ENCODE assay signal across 1 cellular context in the genomic region with DNA sequence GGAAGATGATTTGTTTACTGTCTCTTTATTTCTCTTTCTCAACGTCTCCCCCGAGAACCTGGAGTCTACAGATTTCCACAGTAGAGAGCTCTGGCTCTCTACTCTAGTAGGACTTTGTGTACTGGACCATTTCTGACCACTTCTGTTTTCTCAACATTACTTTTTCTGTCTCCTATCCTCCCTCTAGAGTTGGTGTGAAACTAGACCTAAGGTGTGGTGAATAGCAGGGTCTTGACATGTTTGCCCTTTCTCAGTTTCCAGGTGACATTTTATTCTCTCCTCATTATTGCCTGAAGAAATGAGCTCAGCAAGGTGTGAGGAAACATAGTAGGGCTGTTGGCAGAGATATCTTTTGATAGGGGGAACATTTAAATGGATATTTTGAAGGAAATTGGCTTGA.
A peak's percentile ranks its signal among the peaks of the same experiment; 100 is the strongest.
TF ChIP-seq lines count a peak whose summit lies in the region.

No MANE protein-coding gene starts in this region.

TF ChIP-seq in GM12878, 131 proteins besides CTCF, POLR2A, EP300 and RAD21 (continued from another document and continues in another):
- TF ChIP-seq HCFC1 (IDR thresholded peaks at IDR 0.05; ENCODE audit: low read length) (no peak), RAD51 (IDR thresholded peaks at IDR 0.05) (no peak), KLF5 (IDR thresholded peaks at IDR 0.05; ENCODE audit: partially characterized antibody) (no peak), SUPT20H (IDR thresholded peaks at IDR 0.05; ENCODE audit: borderline replicate concordance, control insufficient read depth, low read depth, low read length) (no peak), NR2C2 (IDR thresholded peaks at IDR 0.05; ENCODE audit: borderline replicate concordance, control insufficient read depth, insufficient read length, low read depth) (no peak), SUZ12 (IDR thresholded peaks at IDR 0.05; ENCODE audit: unreplicated experiment) (no peak), PAX5 (IDR thresholded peaks at IDR 0.05; ENCODE audit: borderline replicate concordance, low read depth, low read length) (peak; percentile 70; the same call in 1 of the 2 replicates), SMARCA5 (IDR thresholded peaks at IDR 0.05) (no peak), BACH1 (IDR thresholded peaks at IDR 0.05; ENCODE audit: borderline replicate concordance) (no peak), NBN (IDR thresholded peaks at IDR 0.05) (0 out of 2 replicates have a peak, but pooled peaks have one; percentile 37), POU2F2 (IDR thresholded peaks at IDR 0.05; ENCODE audit: borderline replicate concordance, low read depth, low read length) (0 out of 3 replicates have a peak, but pooled peaks have one; percentile 35), SREBF1 (IDR thresholded peaks at IDR 0.05; ENCODE audit: low read length) (no peak), IRF4 (IDR thresholded peaks at IDR 0.05; ENCODE audit: low read depth, low read length) (0 out of 2 replicates have a peak, but pooled peaks have one; percentile 33), RUNX3 (IDR thresholded peaks at IDR 0.05; ENCODE audit: low read length) (peak; percentile 54; the same call in 1 of the 2 replicates), IKZF2 (IDR thresholded peaks at IDR 0.05) (peak; percentile 67 to 71), ZBED1 (IDR thresholded peaks at IDR 0.05; ENCODE audit: borderline replicate concordance) (no peak), DPF2 (IDR thresholded peaks at IDR 0.05) (peak; percentile 79), ATF7 (IDR thresholded peaks at IDR 0.05; ENCODE audit: low read depth) (peak; percentile 35; the same call in 1 of the 2 replicates), BMI1 (IDR thresholded peaks at IDR 0.05; ENCODE audit: borderline replicate concordance) (no peak), EGR1 (IDR thresholded peaks at IDR 0.05; ENCODE audit: borderline replicate concordance in 1 of 2, low read depth in 2 of 2, low read length in 2 of 2) (no peak), BCL11A (IDR thresholded peaks at IDR 0.05; ENCODE audit: low read depth, low read length) (peak; percentile 26; the same call in 1 of the 2 replicates), CBFB (IDR thresholded peaks at IDR 0.05; ENCODE audit: low read depth) (no peak), ZZZ3 (IDR thresholded peaks at IDR 0.05; ENCODE audit: control insufficient read depth, insufficient read length, low read depth) (no peak), YBX1 (IDR thresholded peaks at IDR 0.05) (no peak), SPI1 (IDR thresholded peaks at IDR 0.05; ENCODE audit: borderline replicate concordance, insufficient read depth, low read depth, low read length) (peak; percentile 91), MTA2 (IDR thresholded peaks at IDR 0.05; ENCODE audit: low read depth) (peak; percentile 66; the same call in 1 of the 2 replicates), TARDBP (IDR thresholded peaks at IDR 0.05; ENCODE audit: borderline replicate concordance) (no peak), ZNF24 (IDR thresholded peaks at IDR 0.05) (peak; percentile 96), SMAD1 (IDR thresholded peaks at IDR 0.05; ENCODE audit: low read depth, partially characterized antibody) (no peak), KDM1A (IDR thresholded peaks at IDR 0.05; ENCODE audit: borderline replicate concordance) (no peak), EED (IDR thresholded peaks at IDR 0.05; ENCODE audit: low read depth) (no peak), ZNF384 (IDR thresholded peaks at IDR 0.05; ENCODE audit: borderline replicate concordance, low read depth, low read length) (no peak), MEF2B (IDR thresholded peaks at IDR 0.05; ENCODE audit: partially characterized antibody, poor library complexity, severe bottlenecking) (peak; percentile 80), CHD1 (IDR thresholded peaks at IDR 0.05; ENCODE audit: low read depth, low read length) (no peak), BHLHE40 (IDR thresholded peaks at IDR 0.05; ENCODE audit: borderline replicate concordance in 1 of 2, low read depth in 2 of 2, low read length in 1 of 2) (peak in 1 of 2 experiments; percentile 9; a peak in 1 of 4 replicates), SP1 (IDR thresholded peaks at IDR 0.05; ENCODE audit: low read depth, low read length) (no peak), ETV6 (conservative IDR thresholded peaks at IDR 0.05 in 1 of 2, IDR thresholded peaks at IDR 0.05 in 1 of 2; ENCODE audit: borderline replicate concordance in 1 of 2, low read depth in 1 of 2) (no peak), SMC3 (IDR thresholded peaks at IDR 0.05; ENCODE audit: borderline replicate concordance, low read length) (no peak; the same call in 1 of the 2 replicates)
- TF ChIP-seq, protein P1, sequence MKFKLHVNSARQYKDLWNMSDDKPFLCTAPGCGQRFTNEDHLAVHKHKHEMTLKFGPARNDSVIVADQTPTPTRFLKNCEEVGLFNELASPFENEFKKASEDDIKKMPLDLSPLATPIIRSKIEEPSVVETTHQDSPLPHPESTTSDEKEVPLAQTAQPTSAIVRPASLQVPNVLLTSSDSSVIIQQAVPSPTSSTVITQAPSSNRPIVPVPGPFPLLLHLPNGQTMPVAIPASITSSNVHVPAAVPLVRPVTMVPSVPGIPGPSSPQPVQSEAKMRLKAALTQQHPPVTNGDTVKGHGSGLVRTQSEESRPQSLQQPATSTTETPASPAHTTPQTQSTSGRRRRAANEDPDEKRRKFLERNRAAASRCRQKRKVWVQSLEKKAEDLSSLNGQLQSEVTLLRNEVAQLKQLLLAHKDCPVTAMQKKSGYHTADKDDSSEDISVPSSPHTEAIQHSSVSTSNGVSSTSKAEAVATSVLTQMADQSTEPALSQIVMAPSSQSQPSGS (IDR thresholded peaks at IDR 0.05; ENCODE audit: low read length) = peak; percentile 71
- TF ChIP-seq, protein P2, sequence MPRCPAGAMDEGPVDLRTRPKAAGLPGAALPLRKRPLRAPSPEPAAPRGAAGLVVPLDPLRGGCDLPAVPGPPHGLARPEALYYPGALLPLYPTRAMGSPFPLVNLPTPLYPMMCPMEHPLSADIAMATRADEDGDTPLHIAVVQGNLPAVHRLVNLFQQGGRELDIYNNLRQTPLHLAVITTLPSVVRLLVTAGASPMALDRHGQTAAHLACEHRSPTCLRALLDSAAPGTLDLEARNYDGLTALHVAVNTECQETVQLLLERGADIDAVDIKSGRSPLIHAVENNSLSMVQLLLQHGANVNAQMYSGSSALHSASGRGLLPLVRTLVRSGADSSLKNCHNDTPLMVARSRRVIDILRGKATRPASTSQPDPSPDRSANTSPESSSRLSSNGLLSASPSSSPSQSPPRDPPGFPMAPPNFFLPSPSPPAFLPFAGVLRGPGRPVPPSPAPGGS (IDR thresholded peaks at IDR 0.05; ENCODE audit: borderline replicate concordance, insufficient read depth, low read depth, low read length, poor library complexity, severe bottlenecking) = peak; percentile 25
- TF ChIP-seq, protein P3, sequence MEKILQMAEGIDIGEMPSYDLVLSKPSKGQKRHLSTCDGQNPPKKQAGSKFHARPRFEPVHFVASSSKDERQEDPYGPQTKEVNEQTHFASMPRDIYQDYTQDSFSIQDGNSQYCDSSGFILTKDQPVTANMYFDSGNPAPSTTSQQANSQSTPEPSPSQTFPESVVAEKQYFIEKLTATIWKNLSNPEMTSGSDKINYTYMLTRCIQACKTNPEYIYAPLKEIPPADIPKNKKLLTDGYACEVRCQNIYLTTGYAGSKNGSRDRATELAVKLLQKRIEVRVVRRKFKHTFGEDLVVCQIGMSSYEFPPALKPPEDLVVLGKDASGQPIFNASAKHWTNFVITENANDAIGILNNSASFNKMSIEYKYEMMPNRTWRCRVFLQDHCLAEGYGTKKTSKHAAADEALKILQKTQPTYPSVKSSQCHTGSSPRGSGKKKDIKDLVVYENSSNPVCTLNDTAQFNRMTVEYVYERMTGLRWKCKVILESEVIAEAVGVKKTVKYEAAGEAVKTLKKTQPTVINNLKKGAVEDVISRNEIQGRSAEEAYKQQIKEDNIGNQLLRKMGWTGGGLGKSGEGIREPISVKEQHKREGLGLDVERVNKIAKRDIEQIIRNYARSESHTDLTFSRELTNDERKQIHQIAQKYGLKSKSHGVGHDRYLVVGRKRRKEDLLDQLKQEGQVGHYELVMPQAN (conservative IDR thresholded peaks at IDR 0.05) = 0 out of 2 replicates have a peak, but pooled peaks have one; percentile 40
- TF ChIP-seq, protein P4, sequence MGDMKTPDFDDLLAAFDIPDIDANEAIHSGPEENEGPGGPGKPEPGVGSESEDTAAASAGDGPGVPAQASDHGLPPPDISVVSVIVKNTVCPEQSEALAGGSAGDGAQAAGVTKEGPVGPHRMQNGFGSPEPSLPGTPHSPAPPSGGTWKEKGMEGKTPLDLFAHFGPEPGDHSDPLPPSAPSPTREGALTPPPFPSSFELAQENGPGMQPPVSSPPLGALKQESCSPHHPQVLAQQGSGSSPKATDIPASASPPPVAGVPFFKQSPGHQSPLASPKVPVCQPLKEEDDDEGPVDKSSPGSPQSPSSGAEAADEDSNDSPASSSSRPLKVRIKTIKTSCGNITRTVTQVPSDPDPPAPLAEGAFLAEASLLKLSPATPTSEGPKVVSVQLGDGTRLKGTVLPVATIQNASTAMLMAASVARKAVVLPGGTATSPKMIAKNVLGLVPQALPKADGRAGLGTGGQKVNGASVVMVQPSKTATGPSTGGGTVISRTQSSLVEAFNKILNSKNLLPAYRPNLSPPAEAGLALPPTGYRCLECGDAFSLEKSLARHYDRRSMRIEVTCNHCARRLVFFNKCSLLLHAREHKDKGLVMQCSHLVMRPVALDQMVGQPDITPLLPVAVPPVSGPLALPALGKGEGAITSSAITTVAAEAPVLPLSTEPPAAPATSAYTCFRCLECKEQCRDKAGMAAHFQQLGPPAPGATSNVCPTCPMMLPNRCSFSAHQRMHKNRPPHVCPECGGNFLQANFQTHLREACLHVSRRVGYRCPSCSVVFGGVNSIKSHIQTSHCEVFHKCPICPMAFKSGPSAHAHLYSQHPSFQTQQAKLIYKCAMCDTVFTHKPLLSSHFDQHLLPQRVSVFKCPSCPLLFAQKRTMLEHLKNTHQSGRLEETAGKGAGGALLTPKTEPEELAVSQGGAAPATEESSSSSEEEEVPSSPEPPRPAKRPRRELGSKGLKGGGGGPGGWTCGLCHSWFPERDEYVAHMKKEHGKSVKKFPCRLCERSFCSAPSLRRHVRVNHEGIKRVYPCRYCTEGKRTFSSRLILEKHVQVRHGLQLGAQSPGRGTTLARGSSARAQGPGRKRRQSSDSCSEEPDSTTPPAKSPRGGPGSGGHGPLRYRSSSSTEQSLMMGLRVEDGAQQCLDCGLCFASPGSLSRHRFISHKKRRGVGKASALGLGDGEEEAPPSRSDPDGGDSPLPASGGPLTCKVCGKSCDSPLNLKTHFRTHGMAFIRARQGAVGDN (IDR thresholded peaks at IDR 0.05) = 0 out of 2 replicates have a peak, but pooled peaks have one; percentile 38
- TF ChIP-seq, protein P5, sequence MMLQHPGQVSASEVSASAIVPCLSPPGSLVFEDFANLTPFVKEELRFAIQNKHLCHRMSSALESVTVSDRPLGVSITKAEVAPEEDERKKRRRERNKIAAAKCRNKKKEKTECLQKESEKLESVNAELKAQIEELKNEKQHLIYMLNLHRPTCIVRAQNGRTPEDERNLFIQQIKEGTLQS (IDR thresholded peaks at IDR 0.05; ENCODE audit: borderline replicate concordance, extremely low read depth, low read depth, low read length) = no peak
- TF ChIP-seq, protein P6, sequence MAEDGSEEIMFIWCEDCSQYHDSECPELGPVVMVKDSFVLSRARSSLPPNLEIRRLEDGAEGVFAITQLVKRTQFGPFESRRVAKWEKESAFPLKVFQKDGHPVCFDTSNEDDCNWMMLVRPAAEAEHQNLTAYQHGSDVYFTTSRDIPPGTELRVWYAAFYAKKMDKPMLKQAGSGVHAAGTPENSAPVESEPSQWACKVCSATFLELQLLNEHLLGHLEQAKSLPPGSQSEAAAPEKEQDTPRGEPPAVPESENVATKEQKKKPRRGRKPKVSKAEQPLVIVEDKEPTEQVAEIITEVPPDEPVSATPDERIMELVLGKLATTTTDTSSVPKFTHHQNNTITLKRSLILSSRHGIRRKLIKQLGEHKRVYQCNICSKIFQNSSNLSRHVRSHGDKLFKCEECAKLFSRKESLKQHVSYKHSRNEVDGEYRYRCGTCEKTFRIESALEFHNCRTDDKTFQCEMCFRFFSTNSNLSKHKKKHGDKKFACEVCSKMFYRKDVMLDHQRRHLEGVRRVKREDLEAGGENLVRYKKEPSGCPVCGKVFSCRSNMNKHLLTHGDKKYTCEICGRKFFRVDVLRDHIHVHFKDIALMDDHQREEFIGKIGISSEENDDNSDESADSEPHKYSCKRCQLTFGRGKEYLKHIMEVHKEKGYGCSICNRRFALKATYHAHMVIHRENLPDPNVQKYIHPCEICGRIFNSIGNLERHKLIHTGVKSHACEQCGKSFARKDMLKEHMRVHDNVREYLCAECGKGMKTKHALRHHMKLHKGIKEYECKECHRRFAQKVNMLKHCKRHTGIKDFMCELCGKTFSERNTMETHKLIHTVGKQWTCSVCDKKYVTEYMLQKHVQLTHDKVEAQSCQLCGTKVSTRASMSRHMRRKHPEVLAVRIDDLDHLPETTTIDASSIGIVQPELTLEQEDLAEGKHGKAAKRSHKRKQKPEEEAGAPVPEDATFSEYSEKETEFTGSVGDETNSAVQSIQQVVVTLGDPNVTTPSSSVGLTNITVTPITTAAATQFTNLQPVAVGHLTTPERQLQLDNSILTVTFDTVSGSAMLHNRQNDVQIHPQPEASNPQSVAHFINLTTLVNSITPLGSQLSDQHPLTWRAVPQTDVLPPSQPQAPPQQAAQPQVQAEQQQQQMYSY (CRISPR knock-in tag; IDR thresholded peaks at IDR 0.05) = no peak
- TF ChIP-seq, protein P7, sequence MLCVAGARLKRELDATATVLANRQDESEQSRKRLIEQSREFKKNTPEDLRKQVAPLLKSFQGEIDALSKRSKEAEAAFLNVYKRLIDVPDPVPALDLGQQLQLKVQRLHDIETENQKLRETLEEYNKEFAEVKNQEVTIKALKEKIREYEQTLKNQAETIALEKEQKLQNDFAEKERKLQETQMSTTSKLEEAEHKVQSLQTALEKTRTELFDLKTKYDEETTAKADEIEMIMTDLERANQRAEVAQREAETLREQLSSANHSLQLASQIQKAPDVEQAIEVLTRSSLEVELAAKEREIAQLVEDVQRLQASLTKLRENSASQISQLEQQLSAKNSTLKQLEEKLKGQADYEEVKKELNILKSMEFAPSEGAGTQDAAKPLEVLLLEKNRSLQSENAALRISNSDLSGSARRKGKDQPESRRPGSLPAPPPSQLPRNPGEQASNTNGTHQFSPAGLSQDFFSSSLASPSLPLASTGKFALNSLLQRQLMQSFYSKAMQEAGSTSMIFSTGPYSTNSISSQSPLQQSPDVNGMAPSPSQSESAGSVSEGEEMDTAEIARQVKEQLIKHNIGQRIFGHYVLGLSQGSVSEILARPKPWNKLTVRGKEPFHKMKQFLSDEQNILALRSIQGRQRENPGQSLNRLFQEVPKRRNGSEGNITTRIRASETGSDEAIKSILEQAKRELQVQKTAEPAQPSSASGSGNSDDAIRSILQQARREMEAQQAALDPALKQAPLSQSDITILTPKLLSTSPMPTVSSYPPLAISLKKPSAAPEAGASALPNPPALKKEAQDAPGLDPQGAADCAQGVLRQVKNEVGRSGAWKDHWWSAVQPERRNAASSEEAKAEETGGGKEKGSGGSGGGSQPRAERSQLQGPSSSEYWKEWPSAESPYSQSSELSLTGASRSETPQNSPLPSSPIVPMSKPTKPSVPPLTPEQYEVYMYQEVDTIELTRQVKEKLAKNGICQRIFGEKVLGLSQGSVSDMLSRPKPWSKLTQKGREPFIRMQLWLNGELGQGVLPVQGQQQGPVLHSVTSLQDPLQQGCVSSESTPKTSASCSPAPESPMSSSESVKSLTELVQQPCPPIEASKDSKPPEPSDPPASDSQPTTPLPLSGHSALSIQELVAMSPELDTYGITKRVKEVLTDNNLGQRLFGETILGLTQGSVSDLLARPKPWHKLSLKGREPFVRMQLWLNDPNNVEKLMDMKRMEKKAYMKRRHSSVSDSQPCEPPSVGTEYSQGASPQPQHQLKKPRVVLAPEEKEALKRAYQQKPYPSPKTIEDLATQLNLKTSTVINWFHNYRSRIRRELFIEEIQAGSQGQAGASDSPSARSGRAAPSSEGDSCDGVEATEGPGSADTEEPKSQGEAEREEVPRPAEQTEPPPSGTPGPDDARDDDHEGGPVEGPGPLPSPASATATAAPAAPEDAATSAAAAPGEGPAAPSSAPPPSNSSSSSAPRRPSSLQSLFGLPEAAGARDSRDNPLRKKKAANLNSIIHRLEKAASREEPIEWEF (IDR thresholded peaks at IDR 0.05; ENCODE audit: insufficient replicate concordance, low read depth, low read length) = no peak
